18 cellular contexts compared by ENCODE assay signal in the genomic region with DNA sequence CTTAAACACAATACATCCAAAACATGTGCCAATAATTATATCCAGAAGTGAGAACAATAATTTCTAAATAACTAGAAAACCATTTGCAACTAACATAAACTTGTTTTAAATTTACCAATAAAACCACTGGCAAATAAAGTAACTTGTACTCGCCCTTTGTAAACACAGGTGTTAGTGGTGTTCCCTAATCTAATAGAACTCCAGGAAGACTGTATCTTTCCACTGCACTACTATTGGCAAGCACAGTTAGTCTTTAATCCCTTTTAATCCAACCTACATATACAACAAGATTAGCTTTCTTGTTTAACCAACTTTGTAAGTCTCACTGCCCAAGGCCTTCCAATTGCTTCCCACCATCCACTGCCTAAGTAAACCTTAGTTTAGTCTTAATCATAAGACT.
DNase-seq lines count a peak whose midpoint lies in the region; ATAC-seq and TF ChIP-seq lines count a peak whose summit lies in the region.
"Had no signal": no experiment of that assay in that cellular context is flagged by ENCODE, and none has a peak within 500 bp of the region (broad histone marks: within the 10 kb centered on the region; RNA-seq: fewer than 3 reads in every experiment).

No MANE protein-coding gene starts in this region.

- no peak overlapping the region for H3K9ac ChIP-seq in PC-3 (ENCODE audit: low read length)
- H3K9ac ChIP-seq: BLaER1, GM23248 had no signal

- DNase-seq in D341Med (ENCODE audit: low spot score) (peak; percentile 36), NCI-H748 (lab: John Stamatoyannopoulos, UW; ENCODE audit: unreplicated experiment) (peak; percentile 9), PC-3 (no peak), left colon (no peak), uterus (no peak)
- no peak for DNase-seq in stimulated activated CD4-positive, alpha-beta T cell treated with anti-CD3 and anti-CD28 coated beads, Interleukin-4, amount 100 ng/mL, for 1 hour
- DNase-seq in activated CD4-positive, CD25-positive, alpha-beta regulatory T cell treated with anti-CD3 and anti-CD28 coated beads, Interleukin-2, amount 50 U/mL, for 72 hours = no peak
- DNase-seq: 8988T; CD4-positive, alpha-beta memory T cell; DMS 273 treated with DMSO at 0.1 percent for 48 hours; DMS53; DND-41; EL; GM23248 had no signal

- no peak overlapping the region for H3K4me3 ChIP-seq in PC-3 (ENCODE audit: low read length)
- H3K4me3 ChIP-seq in uterus = no peak overlapping the region
- H3K4me3 ChIP-seq: BLaER1, GM12878, GM23248, HAP-1 had no signal

- BruUV-seq in PC-3 (replicated peaks; lab: Mats Ljungman, UMichigan) = no TSS peak

- no peak overlapping the region for H3K4me2 ChIP-seq in PC-3 (ENCODE audit: low read length)
- H3K4me2 ChIP-seq: BLaER1 had no signal

- peaks cover 9% of the 10 kb centered on the region; the same call in 1 of the 2 replicates for H3K4me1 ChIP-seq in PC-3 (ENCODE audit: insufficient read depth, low read length)
- no peaks in the 10 kb centered on the region for H3K4me1 ChIP-seq in uterus

- H4K20me1 ChIP-seq in PC-3 (ENCODE audit: low read length) = no peaks in the 10 kb centered on the region
- H4K20me1 ChIP-seq: BLaER1 had no signal

- no peaks in the 10 kb centered on the region for H3K9me2 ChIP-seq in PC-3 (replicated peaks; ENCODE audit: low read length)

- H3K27ac ChIP-seq in PC-3 (ENCODE audit: low read length) (no peak overlapping the region), uterus (no peak overlapping the region)
- H3K27ac ChIP-seq: BLaER1, GM23248 had no signal

- H3K36me3 ChIP-seq in PC-3 (ENCODE audit: low read depth, low read length) = no peaks in the 10 kb centered on the region
- no peaks in the 10 kb centered on the region for H3K36me3 ChIP-seq in uterus
- H3K36me3 ChIP-seq: BLaER1, HAP-1 had no signal

- no peak for TF ChIP-seq CTCF in PC-3 (conservative IDR thresholded peaks at IDR 0.05; ENCODE audit: low read depth, low read length)
- no peak for TF ChIP-seq CTCF in uterus (IDR thresholded peaks at IDR 0.05)

- CTCF ChIA-PET in PC-3 (lab: Charles Lee) = no interaction called here

- no peaks in the 10 kb centered on the region for H3K9me3 ChIP-seq in PC-3 (ENCODE audit: low read length)
- H3K9me3 ChIP-seq in uterus = no peaks in the 10 kb centered on the region
- H3K9me3 ChIP-seq: BLaER1, HAP-1 had no signal

- TF ChIP-seq POLR2A in uterus (IDR thresholded peaks at IDR 0.05) = no peak

- ATAC-seq in PC-3 (peak; percentile 48; the same call in 1 of the 2 replicates), left colon (peak; percentile 77), HG02763 (IDR thresholded peaks at IDR 0.05; ENCODE audit: unreplicated experiment) (no peak)
- ATAC-seq: GM12878 had no signal

- H3K79me2 ChIP-seq in PC-3 (ENCODE audit: low read length) = no peaks in the 10 kb centered on the region

- H2AFZ ChIP-seq in PC-3 (ENCODE audit: low read length) = no peak overlapping the region
- H2AFZ ChIP-seq: GM23248 had no signal

- no peaks in the 10 kb centered on the region for H3F3A ChIP-seq in PC-3 (ENCODE audit: low read length, unreplicated experiment)

- POLR2A ChIA-PET in PC-3 (lab: Charles Lee; ENCODE audit: unreplicated experiment) = no interaction called here

- H3K27me3 ChIP-seq in PC-3 (ENCODE audit: low read length) = no peaks in the 10 kb centered on the region
- no peaks in the 10 kb centered on the region for H3K27me3 ChIP-seq in uterus
- H3K27me3 ChIP-seq: BLaER1 had no signal

- intact Hi-C loops in PC-3 (cut with micrococcal nuclease) = no loop called here
- intact Hi-C loops in left colon (cut with DNase I, micrococcal nuclease) = no loop called here
- intact Hi-C loops in uterus (cut with DNase I; ENCODE audit: low total_unique reads) = no loop called here

Comparison
In these comparisons a context has a peak if more than half of its experiments do, and no peak if none do; other contexts are left out.
1. DNase-seq: peak in D341Med (single experiment) and NCI-H748 (single experiment); none in PC-3 (single experiment), left colon (0 of 2), uterus (0 of 2), stimulated activated CD4-positive, alpha-beta T cell treated with anti-CD3 and anti-CD28 coated beads, Interleukin-4, amount 100 ng/mL, for 1 hour (single experiment) and activated CD4-positive, CD25-positive, alpha-beta regulatory T cell treated with anti-CD3 and anti-CD28 coated beads, Interleukin-2, amount 50 U/mL, for 72 hours (single experiment).